In the genomic region with DNA sequence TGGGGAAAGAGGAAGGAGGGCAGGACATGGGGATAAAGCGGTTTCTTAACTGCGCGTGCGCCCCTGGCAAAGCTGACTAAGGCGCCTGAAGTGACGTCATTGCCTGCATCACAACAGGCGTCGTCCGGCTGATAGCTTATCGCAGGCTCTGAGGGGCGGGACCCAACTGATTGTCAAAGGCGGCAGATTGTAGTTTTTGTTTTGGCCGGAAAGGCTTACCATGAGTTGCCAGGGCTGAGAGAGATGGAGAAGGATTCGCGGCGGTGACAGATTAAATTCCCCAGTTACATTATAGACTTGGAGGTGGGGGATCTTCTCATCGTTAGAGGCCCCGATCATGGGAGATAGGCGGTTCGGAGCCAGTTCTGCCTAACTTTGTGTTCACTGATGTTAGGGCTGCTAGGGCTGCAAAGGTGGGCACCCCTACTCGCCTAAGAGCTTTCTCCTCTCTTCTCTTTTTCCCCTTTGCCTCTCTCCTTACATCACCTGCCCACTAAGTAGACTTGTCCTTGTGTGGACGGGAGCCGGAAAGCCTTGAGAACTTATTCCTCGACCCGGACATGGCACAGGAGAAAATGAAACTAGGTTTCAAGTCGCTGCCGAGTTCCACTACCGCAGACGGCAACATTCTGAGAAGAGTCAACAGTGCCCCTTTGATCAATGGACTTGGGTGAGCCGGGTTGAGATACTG, we compare ENCODE assay signal across 8 cellular contexts. TPM values are rescaled to one million over a fixed set of nuclear protein-coding genes. Genes with fewer than 3 reads are reported as not detected.
DNase-seq lines count a peak whose midpoint lies in the region; ATAC-seq and TF ChIP-seq lines count a peak whose summit lies in the region.

No MANE protein-coding gene starts in this region.

- peaks cover 11% of the 10 kb centered on the region for H3K4me1 ChIP-seq in left ventricle myocardium inferior
- no peaks in the 10 kb centered on the region for H3K4me1 ChIP-seq in prostate gland (replicated peaks)
- H3K4me1 ChIP-seq in urinary bladder (ENCODE audit: insufficient read depth) = no peaks in the 10 kb centered on the region

- peak; percentile 91 for ATAC-seq in GM18498 (IDR thresholded peaks at IDR 0.05; ENCODE audit: unreplicated experiment)
- peak; percentile 87 for ATAC-seq in HG02884 (IDR thresholded peaks at IDR 0.05; ENCODE audit: unreplicated experiment)

- H3K4me1 Mint-ChIP-seq in T-helper 1 cell treated with Interleukin-12 subunit alpha and Interleukin-12 subunit beta and Interleukin-4 antibody, amounts not matched to agents 30 μg/mL and 1 μg/mL, for 36 hours (ENCODE audit: low read depth) = peaks cover 22% of the 10 kb centered on the region

- no peaks in the 10 kb centered on the region for H3K9me3 ChIP-seq in left ventricle myocardium inferior (replicated peaks)
- H3K9me3 ChIP-seq in prostate gland = no peaks in the 10 kb centered on the region

- no peaks in the 10 kb centered on the region for H3K27me3 Mint-ChIP-seq in T-helper 1 cell treated with Interleukin-12 subunit alpha and Interleukin-12 subunit beta and Interleukin-4 antibody, amounts not matched to agents 30 μg/mL and 1 μg/mL, for 36 hours (ENCODE audit: low read depth)

- no peaks in the 10 kb centered on the region for H3K9me3 Mint-ChIP-seq in T-helper 1 cell treated with Interleukin-12 subunit alpha and Interleukin-12 subunit beta and Interleukin-4 antibody, amounts not matched to agents 30 μg/mL and 1 μg/mL, for 36 hours

- WGBS in prostate gland = 0% methylated on average over 16 of the region's 30 CpGs
- WGBS in urinary bladder = under 1% methylated on average over 30 of the region's 30 CpGs

- TF ChIP-seq CTCF in left ventricle myocardium inferior (IDR thresholded peaks at IDR 0.05; ENCODE audit: borderline replicate concordance) (no peak), prostate gland (IDR thresholded peaks at IDR 0.05) (no peak)

- peaks cover 3% of the 10 kb centered on the region for H3K36me3 Mint-ChIP-seq in T-helper 1 cell treated with Interleukin-12 subunit alpha and Interleukin-12 subunit beta and Interleukin-4 antibody, amounts not matched to agents 30 μg/mL and 1 μg/mL, for 36 hours (ENCODE audit: low read depth)

- no peaks in the 10 kb centered on the region for H3K27me3 ChIP-seq in left ventricle myocardium inferior (ENCODE audit: low read depth)
- no peaks in the 10 kb centered on the region for H3K27me3 ChIP-seq in prostate gland (replicated peaks; ENCODE audit: insufficient read depth)

- peak overlapping the region; percentile 72 for H3K4me3 ChIP-seq in left ventricle myocardium inferior
- H3K4me3 ChIP-seq in prostate gland = peak overlapping the region; percentile 44 to 48
- H3K4me3 ChIP-seq in urinary bladder (ENCODE audit: low read depth, low read length) = peak overlapping the region; percentile 63

- intact Hi-C loops in left ventricle myocardium inferior (cut with micrococcal nuclease) (no loop called here), prostate gland (cut with DNase I) (loop anchor here (5.0 kb wide), 1 partner anchor 195 kb away; no protein-coding TSS in a partner anchor)

- H3K27ac ChIP-seq in left ventricle myocardium inferior (replicated peaks) (peak overlapping the region; percentile 86), prostate gland (peak overlapping the region; percentile 73 to 80), urinary bladder (ENCODE audit: low read depth) (peak overlapping the region; percentile 77)

- peak overlapping the region; percentile 99 for H3K27ac Mint-ChIP-seq in T-helper 1 cell treated with Interleukin-12 subunit alpha and Interleukin-12 subunit beta and Interleukin-4 antibody, amounts not matched to agents 30 μg/mL and 1 μg/mL, for 36 hours

- TF ChIP-seq POLR2A in prostate gland (IDR thresholded peaks at IDR 0.05) = peak; percentile 47

- H3K4me3 Mint-ChIP-seq in T-helper 1 cell treated with Interleukin-12 subunit alpha and Interleukin-12 subunit beta and Interleukin-4 antibody, amounts not matched to agents 30 μg/mL and 1 μg/mL, for 36 hours = peak overlapping the region; percentile 89

- H3K36me3 ChIP-seq in left ventricle myocardium inferior (no peaks in the 10 kb centered on the region), prostate gland (no peaks in the 10 kb centered on the region), urinary bladder (ENCODE audit: insufficient read depth) (no peaks in the 10 kb centered on the region)

- DNase-seq in NCI-H146 treated with DMSO at 0.1 percent for 48 hours (lab: John Stamatoyannopoulos, UW; ENCODE audit: unreplicated experiment) (peak; percentile 86), amygdala (lab: John Stamatoyannopoulos, UW) (peak; percentile 1 to 85 (median 55)), left ventricle myocardium inferior (peak; percentile 87), prostate gland (ENCODE audit: low spot score) (peak; percentile 75)

RNA-seq across cellular contexts. Expression of a gene that starts 10.2 kb away (rescaled TPM):
- total RNA-seq in left ventricle myocardium inferior (12.3 TPM), prostate gland (10 to 100 TPM; 21.0 to 83.7 TPM), urinary bladder (23.2 TPM)
- polyA plus RNA-seq in urinary bladder = 21.3 TPM

Comparison
In these comparisons a context has a peak if more than half of its experiments do, and no peak if none do; other contexts are left out.
1. Peak in every context shown above with its lines: DNase-seq, ATAC-seq, H3K4me3 ChIP-seq and H3K27ac ChIP-seq.